In genomic region chr2:42493885-42494433, GRCh38 we compare ENCODE assay signal across 8 cellular contexts. TPM values are rescaled to one million over a fixed set of nuclear protein-coding genes. Genes with fewer than 3 reads are reported as not detected.
A peak's percentile ranks its signal among the peaks of the same experiment; 100 is the strongest.
DNase-seq lines count a peak whose midpoint lies in the region; ATAC-seq and TF ChIP-seq lines count a peak whose summit lies in the region.

TSS of gene KCNG3 (minus strand) at chr2:42493982. CDS start at chr2:42493501, 481 bp downstream.

- H3K9me2 ChIP-seq in PC-3 (replicated peaks; ENCODE audit: low read length), result no peaks in the 10 kb centered on the region

- TF ChIP-seq CTCF in AG04450 (IDR thresholded peaks at IDR 0.05; ENCODE audit: low read depth, low read length) (no peak), PC-3 (conservative IDR thresholded peaks at IDR 0.05; ENCODE audit: low read depth, low read length) (no peak), foreskin fibroblast (IDR thresholded peaks at IDR 0.05; ENCODE audit: low read depth, low read length) (no peak), osteoblast (IDR thresholded peaks at IDR 0.05; ENCODE audit: extremely low read depth, low read depth, low read length) (no peak), upper lobe of right lung (IDR thresholded peaks at IDR 0.05) (no peak)

- DNase-seq in AG04450 (ENCODE audit: low read depth, low spot score), result no peak
- DNase-seq in GM19238 (ENCODE audit: insufficient read length, low spot score), result peak; percentile 62
- peak; percentile 26 for DNase-seq in HT-29 (ENCODE audit: low spot score)
- DNase-seq in PC-3, result peak; percentile 65
- DNase-seq in foreskin fibroblast, result peak; percentile 33 to 75
- DNase-seq in osteoblast (ENCODE audit: insufficient read length, low spot score, missing footprints), result peak; percentile 95
- DNase-seq in upper lobe of right lung, result peak; percentile 87

- H3K27me3 ChIP-seq in AG04450 (ENCODE audit: control insufficient read depth, insufficient read depth, low read length) (peaks cover 33% of the 10 kb centered on the region), PC-3 (ENCODE audit: low read length) (no peaks in the 10 kb centered on the region), osteoblast (ENCODE audit: insufficient read depth, low read length) (peaks cover 42% of the 10 kb centered on the region), upper lobe of right lung (peaks cover 28% of the 10 kb centered on the region)

- H3K27me3 Mint-ChIP-seq in activated T-helper 17 cell treated with anti-CD3 and anti-CD28 coated beads, Interleukin-2, amount 50 U/mL, for 72 hours, result peaks cover 8% of the 10 kb centered on the region

- H3K4me1 ChIP-seq in PC-3 (ENCODE audit: insufficient read depth, low read length), result peaks cover 15% of the 10 kb centered on the region
- peaks cover 10% of the 10 kb centered on the region for H3K4me1 ChIP-seq in osteoblast (ENCODE audit: insufficient read depth, low read length)
- peaks cover 7% of the 10 kb centered on the region for H3K4me1 ChIP-seq in upper lobe of right lung

- ATAC-seq in PC-3 (peak; percentile 65), upper lobe of right lung (peak; percentile 91)
- ATAC-seq in activated T-helper 17 cell treated with anti-CD3 and anti-CD28 coated beads, Interleukin-2, amount 50 U/mL, for 72 hours (replicated peaks), result peak; percentile 82

- CTCF ChIA-PET in AG04450 (lab: Charles Lee) (interaction anchor here (0.6 to 1.4 kb wide), 4 partner anchors 15 to 170 kb away, joined by 3 to 6 read pairs (median 5); no protein-coding TSS in a partner anchor), PC-3 (lab: Charles Lee) (interaction anchor here (0.6 kb wide), 2 partner anchors 153 to 167 kb away, joined by 3 to 6 read pairs; no protein-coding TSS in a partner anchor)

- H3K79me2 ChIP-seq in PC-3 (ENCODE audit: low read length), result no peaks in the 10 kb centered on the region
- no peaks in the 10 kb centered on the region for H3K79me2 ChIP-seq in osteoblast (ENCODE audit: insufficient read depth, low read length)

- H2AFZ ChIP-seq in PC-3 (ENCODE audit: low read length) (peak within 1 kb of the TSS; percentile 86), osteoblast (ENCODE audit: low read length) (peak within 1 kb of the TSS; percentile 66)

- BruUV-seq in PC-3 (replicated peaks; lab: Mats Ljungman, UMichigan), result no TSS peak

- H3K4me1 Mint-ChIP-seq in activated T-helper 17 cell treated with anti-CD3 and anti-CD28 coated beads, Interleukin-2, amount 50 U/mL, for 72 hours, result no peaks in the 10 kb centered on the region

- H3K9me3 ChIP-seq in AG04450 (ENCODE audit: control insufficient read depth, insufficient read depth, low read length), result peaks cover 7% of the 10 kb centered on the region; the same call in 1 of the 2 replicates
- H3K9me3 ChIP-seq in PC-3 (ENCODE audit: low read length), result no peaks in the 10 kb centered on the region
- no peaks in the 10 kb centered on the region for H3K9me3 ChIP-seq in osteoblast (ENCODE audit: low read depth, low read length)
- no peaks in the 10 kb centered on the region for H3K9me3 ChIP-seq in upper lobe of right lung

- H3K36me3 ChIP-seq in PC-3 (ENCODE audit: low read depth, low read length), result no peaks in the 10 kb centered on the region
- no peaks in the 10 kb centered on the region for H3K36me3 ChIP-seq in osteoblast (ENCODE audit: insufficient read depth, low read length)
- no peaks in the 10 kb centered on the region for H3K36me3 ChIP-seq in upper lobe of right lung

- POLR2A ChIA-PET in AG04450 (lab: Yijun Ruan, JAX) (interaction anchor here (0.6 kb wide), 1 partner anchor 44 kb away, joined by 3 read pairs; no protein-coding TSS in a partner anchor), PC-3 (lab: Charles Lee; ENCODE audit: unreplicated experiment) (interaction anchor here (0.6 kb wide), 1 partner anchor 89 kb away, joined by 6 read pairs; no protein-coding TSS in a partner anchor)

- no peaks in the 10 kb centered on the region for H3K9me3 Mint-ChIP-seq in activated T-helper 17 cell treated with anti-CD3 and anti-CD28 coated beads, Interleukin-2, amount 50 U/mL, for 72 hours

- peak within 1 kb of the TSS; percentile 54 for H3K4me3 ChIP-seq in AG04450 (ENCODE audit: low read depth, low read length)
- peak within 1 kb of the TSS; percentile 75 for H3K4me3 ChIP-seq in PC-3 (ENCODE audit: low read length)
- peak within 1 kb of the TSS; percentile 48 to 53 for H3K4me3 ChIP-seq in foreskin fibroblast (ENCODE audit: low read depth in 1 of 2, low read length in 2 of 2)
- H3K4me3 ChIP-seq in osteoblast (ENCODE audit: insufficient read depth, low read length), result peak within 1 kb of the TSS; percentile 67
- peak within 1 kb of the TSS; percentile 50 for H3K4me3 ChIP-seq in upper lobe of right lung

- peak within 1 kb of the TSS; percentile 32 for H3K27ac Mint-ChIP-seq in activated T-helper 17 cell treated with anti-CD3 and anti-CD28 coated beads, Interleukin-2, amount 50 U/mL, for 72 hours

- no peaks in the 10 kb centered on the region for H3K36me3 Mint-ChIP-seq in activated T-helper 17 cell treated with anti-CD3 and anti-CD28 coated beads, Interleukin-2, amount 50 U/mL, for 72 hours (ENCODE audit: low read depth)

- peak within 1 kb of the TSS; percentile 83 for H3K4me3 Mint-ChIP-seq in activated T-helper 17 cell treated with anti-CD3 and anti-CD28 coated beads, Interleukin-2, amount 50 U/mL, for 72 hours

- peak within 1 kb of the TSS; percentile 71 for H3K9ac ChIP-seq in PC-3 (ENCODE audit: low read length)

- H3F3A ChIP-seq in PC-3 (ENCODE audit: low read length, unreplicated experiment), result no peaks in the 10 kb centered on the region

- H4K20me1 ChIP-seq in PC-3 (ENCODE audit: low read length) (no peaks in the 10 kb centered on the region), osteoblast (ENCODE audit: insufficient read depth, low read length) (no peaks in the 10 kb centered on the region)

- H3K4me2 ChIP-seq in PC-3 (ENCODE audit: low read length), result peak within 1 kb of the TSS; percentile 92
- peak within 1 kb of the TSS; percentile 76 for H3K4me2 ChIP-seq in osteoblast (ENCODE audit: insufficient read depth, low read length)

- no peak within 1 kb of the TSS for H3K27ac ChIP-seq in AG04450 (ENCODE audit: low read depth, low read length)
- peak within 1 kb of the TSS; percentile 71 for H3K27ac ChIP-seq in PC-3 (ENCODE audit: low read length)
- H3K27ac ChIP-seq in osteoblast (ENCODE audit: low read depth, low read length), result no peak within 1 kb of the TSS
- H3K27ac ChIP-seq in upper lobe of right lung, result peak within 1 kb of the TSS; percentile 47

- intact Hi-C loops in PC-3 (cut with micrococcal nuclease), result loop anchor here (1.0 to 2.0 kb wide), 2 partner anchors 51 to 133 kb away; partner anchors contain the start of gene COX7A2L
- intact Hi-C loops in upper lobe of right lung (cut with DNase I), result no loop called here

RNA-seq across cellular contexts. Expression of gene KCNG3, which starts in this region (rescaled TPM):
- not detected in 2 replicates for polyA plus RNA-seq in AG04450 (2011; rRNA removed)
- not detected in 2 replicates for polyA minus RNA-seq in AG04450 (2011; rRNA and poly(A)+ RNA removed)
- total RNA-seq in HT-29 (2014; rRNA removed; shearing (Covaris generic)), result 0.10 and 0.81 TPM in 2 replicates
- total RNA-seq in PC-3 (2014; rRNA removed), result 2.3 and 2.4 TPM in 2 replicates
- not detected for total RNA-seq in activated T-helper 17 cell treated with anti-CD3 and anti-CD28 coated beads, Interleukin-2, amount 50 U/mL, for 72 hours
- under 0.01 TPM in 1 of 2 replicates, not detected in the other for total RNA-seq in osteoblast
- total RNA-seq in upper lobe of right lung, result 1.3 TPM

Comparison
In these comparisons a context has a peak if more than half of its experiments do, and no peak if none do; other contexts are left out.
1. Peak in DNase-seq in HT-29; RNA of the gene not detected or under 1 TPM.
2. Peak in ATAC-seq in activated T-helper 17 cell treated with anti-CD3 and anti-CD28 coated beads, Interleukin-2, amount 50 U/mL, for 72 hours; RNA of the gene not detected or under 1 TPM.
3. Peak in DNase-seq, H3K4me3 ChIP-seq and H3K4me2 ChIP-seq in osteoblast; RNA of the gene not detected or under 1 TPM.
4. H3K27ac ChIP-seq: peak in PC-3 (single experiment) and upper lobe of right lung (single experiment); none in AG04450 (single experiment) and osteoblast (single experiment).
5. Peak in every context shown above with its lines, with median percentiles within 50 percentile points of each other: H3K4me3 ChIP-seq and ATAC-seq.